1 cellular context compared by ENCODE assay signal in genomic region chr19:11155373-11156120, GRCh38.
TF ChIP-seq lines count a peak whose summit lies in the region.

A gene with protein sequence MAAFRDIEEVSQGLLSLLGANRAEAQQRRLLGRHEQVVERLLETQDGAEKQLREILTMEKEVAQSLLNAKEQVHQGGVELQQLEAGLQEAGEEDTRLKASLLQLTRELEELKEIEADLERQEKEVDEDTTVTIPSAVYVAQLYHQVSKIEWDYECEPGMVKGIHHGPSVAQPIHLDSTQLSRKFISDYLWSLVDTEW (minus strand): TSS chr19:11155782. CDS start chr19:11155776, 6 bp downstream.

TF ChIP-seq in K562, 482 proteins besides CTCF, POLR2A, EP300 and RAD21 (continued from another document):
- TF ChIP-seq, protein P1, sequence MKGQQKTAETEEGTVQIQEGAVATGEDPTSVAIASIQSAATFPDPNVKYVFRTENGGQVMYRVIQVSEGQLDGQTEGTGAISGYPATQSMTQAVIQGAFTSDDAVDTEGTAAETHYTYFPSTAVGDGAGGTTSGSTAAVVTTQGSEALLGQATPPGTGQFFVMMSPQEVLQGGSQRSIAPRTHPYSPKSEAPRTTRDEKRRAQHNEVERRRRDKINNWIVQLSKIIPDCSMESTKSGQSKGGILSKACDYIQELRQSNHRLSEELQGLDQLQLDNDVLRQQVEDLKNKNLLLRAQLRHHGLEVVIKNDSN (CRISPR knock-in tag; IDR thresholded peaks at IDR 0.05): no peak
- TF ChIP-seq RBM25 (IDR thresholded peaks at IDR 0.05; ENCODE audit: low read depth, low read length, severe bottlenecking): peak; percentile 47
- TF ChIP-seq TRIM28 (IDR thresholded peaks at IDR 0.05): no peak
- TF ChIP-seq TEAD1 (CRISPR knock-in tag; IDR thresholded peaks at IDR 0.05): peak; percentile 23 to 29; a peak in 2 of 4 replicates
- TF ChIP-seq ZEB2 (IDR thresholded peaks at IDR 0.05): no peak
- TF ChIP-seq CCAR2 (IDR thresholded peaks at IDR 0.05; ENCODE audit: low read depth, low read length): no peak
- no peak for TF ChIP-seq KAT8 (IDR thresholded peaks at IDR 0.05; ENCODE audit: low read depth)
- TF ChIP-seq, protein P2, sequence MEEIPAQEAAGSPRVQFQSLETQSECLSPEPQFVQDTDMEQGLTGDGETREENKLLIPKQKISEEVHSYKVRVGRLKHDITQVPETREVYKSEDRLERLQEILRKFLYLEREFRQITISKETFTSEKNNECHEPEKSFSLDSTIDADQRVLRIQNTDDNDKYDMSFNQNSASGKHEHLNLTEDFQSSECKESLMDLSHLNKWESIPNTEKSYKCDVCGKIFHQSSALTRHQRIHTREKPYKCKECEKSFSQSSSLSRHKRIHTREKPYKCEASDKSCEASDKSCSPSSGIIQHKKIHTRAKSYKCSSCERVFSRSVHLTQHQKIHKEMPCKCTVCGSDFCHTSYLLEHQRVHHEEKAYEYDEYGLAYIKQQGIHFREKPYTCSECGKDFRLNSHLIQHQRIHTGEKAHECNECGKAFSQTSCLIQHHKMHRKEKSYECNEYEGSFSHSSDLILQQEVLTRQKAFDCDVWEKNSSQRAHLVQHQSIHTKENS (CRISPR knock-in tag; IDR thresholded peaks at IDR 0.05): no peak
- no peak for TF ChIP-seq ZNF274 (IDR thresholded peaks at IDR 0.05; ENCODE audit: borderline replicate concordance, low read depth, low read length)
- TF ChIP-seq RBM14 (IDR thresholded peaks at IDR 0.05; ENCODE audit: borderline replicate concordance, insufficient read depth, low read depth, low read length): 0 out of 2 replicates have a peak, but pooled peaks have one; percentile 77
- TF ChIP-seq DACH1 (IDR thresholded peaks at IDR 0.05; ENCODE audit: partially characterized antibody): no peak
- peak; percentile 73 for TF ChIP-seq MXI1 (IDR thresholded peaks at IDR 0.05; ENCODE audit: low read depth, low read length)
- TF ChIP-seq THAP7 (CRISPR knock-in tag; IDR thresholded peaks at IDR 0.05): no peak
